13 cellular contexts compared by ENCODE assay signal in the genomic region with DNA sequence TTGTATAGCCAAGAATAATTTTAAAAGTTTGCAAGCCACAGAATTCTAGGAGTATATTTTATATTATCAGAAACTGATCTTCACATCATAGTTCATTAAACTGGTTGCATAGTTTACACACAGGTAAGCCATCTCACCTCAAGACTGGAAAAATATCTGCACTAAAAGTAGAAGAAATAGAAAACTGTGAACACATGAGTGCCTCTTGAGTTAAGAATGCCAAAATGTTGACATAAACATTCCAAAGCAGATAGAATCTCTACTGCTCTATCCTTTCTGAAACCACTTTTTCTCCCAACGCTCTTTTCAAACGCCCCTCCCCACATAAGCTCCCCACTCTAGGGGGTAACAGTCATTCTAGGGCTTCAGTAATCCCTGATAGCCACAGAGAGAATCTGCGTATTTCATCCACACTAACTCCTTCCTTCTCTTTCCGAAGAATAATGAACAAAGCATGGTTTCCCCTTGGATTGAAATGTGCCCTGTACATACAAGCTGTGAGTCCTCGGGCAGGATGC.
DNase-seq lines count a peak whose midpoint lies in the region; ATAC-seq and TF ChIP-seq lines count a peak whose summit lies in the region.
"Had no signal": no experiment of that assay in that cellular context is flagged by ENCODE, and none has a peak within 500 bp of the region (broad histone marks: within the 10 kb centered on the region; RNA-seq: fewer than 3 reads in every experiment).

No MANE protein-coding gene starts in this region.

- H3K9me3 Mint-ChIP-seq in GM23338 (no peaks in the 10 kb centered on the region; the same call in 1 of the 3 replicates), chondrocyte (ENCODE audit: low read depth) (peaks cover 6% of the 10 kb centered on the region)

- no peaks in the 10 kb centered on the region; the same call in 1 of the 2 replicates for H3K4me1 ChIP-seq in GM23338 (ENCODE audit: insufficient read depth)
- no peaks in the 10 kb centered on the region for H3K4me1 ChIP-seq in left lung
- H3K4me1 ChIP-seq in OCI-LY7 (ENCODE audit: insufficient read depth, low read length, poor library complexity, severe bottlenecking): no peaks in the 10 kb centered on the region

- intact Hi-C loops in left lung (cut with DNase I) (no loop called here), OCI-LY7 (cut with micrococcal nuclease; ENCODE audit: unreplicated experiment) (no loop called here)

- H3K9me3 ChIP-seq in left lung (no peaks in the 10 kb centered on the region), OCI-LY7 (ENCODE audit: low read length) (no peaks in the 10 kb centered on the region)

- ATAC-seq in GM23338 (no peak), left lung (peak; percentile 24)
- ATAC-seq: HCT116 had no signal

- no peaks in the 10 kb centered on the region for H3K27me3 ChIP-seq in GM23338 (ENCODE audit: insufficient read depth)
- H3K27me3 ChIP-seq in left lung: no peaks in the 10 kb centered on the region

- H3K4me3 Mint-ChIP-seq in GM23338: no peak overlapping the region
- no peak overlapping the region for H3K4me3 Mint-ChIP-seq in chondrocyte (ENCODE audit: unreplicated experiment)
- H3K4me3 Mint-ChIP-seq: CD14-positive monocyte had no signal

- H3K27ac ChIP-seq in GM23338 (ENCODE audit: low read depth) (no peak overlapping the region), left lung (no peak overlapping the region), OCI-LY7 (ENCODE audit: low read depth, low read length, poor library complexity, severe bottlenecking) (no peak overlapping the region)
- H3K27ac ChIP-seq: HL-60 had no signal

- H3K4me3 ChIP-seq in GM23338 (no peak overlapping the region), left lung (no peak overlapping the region), OCI-LY7 (ENCODE audit: low read depth, low read length, poor library complexity, severe bottlenecking) (no peak overlapping the region)

- H3F3A ChIP-seq in GM23338 (replicated peaks; ENCODE audit: low read depth): no peaks in the 10 kb centered on the region

- H3K4me2 ChIP-seq in GM23338 (no peak overlapping the region), OCI-LY7 (ENCODE audit: low read length) (no peak overlapping the region)

- H3K36me3 Mint-ChIP-seq in GM23338 (ENCODE audit: low read depth) (no peaks in the 10 kb centered on the region; the same call in 2 of the 3 replicates), chondrocyte (ENCODE audit: low read depth) (no peaks in the 10 kb centered on the region)
- H3K36me3 Mint-ChIP-seq: CD14-positive monocyte had no signal

- peaks cover 3% of the 10 kb centered on the region for H3K27me3 Mint-ChIP-seq in GM23338 (ENCODE audit: insufficient read depth, low read depth, poor library complexity)
- H3K27me3 Mint-ChIP-seq in chondrocyte (ENCODE audit: low read depth): no peaks in the 10 kb centered on the region

- POLR2A ChIA-PET in OCI-LY7 (lab: Charles Lee): no interaction called here

- no peak for DNase-seq in GM23338 (ENCODE audit: low spot score)
- DNase-seq in chondrocyte (ENCODE audit: low spot score): no peak
- no peak for DNase-seq in left lung
- no peak for DNase-seq in stimulated activated CD4-positive, alpha-beta T cell treated with anti-CD3 and anti-CD28 coated beads, Interleukin-2, amount 100 ng/mL, for 24 hours
- no peak for DNase-seq in NAMALWA (ENCODE audit: low spot score)
- DNase-seq in NCI-H526 treated with DMSO at 0.1 percent for 48 hours (lab: John Stamatoyannopoulos, UW): no peak
- DNase-seq in OCI-LY7 (ENCODE audit: low spot score): no peak
- DNase-seq: DMS153, DMS79 treated with DMSO at 0.1 percent for 48 hours, EL had no signal

- H3K9me2 ChIP-seq in GM23338 (ENCODE audit: insufficient read depth) (no peaks in the 10 kb centered on the region), OCI-LY7 (ENCODE audit: insufficient read depth, low read length) (no peaks in the 10 kb centered on the region)

- TF ChIP-seq CTCF in GM23338 (conservative IDR thresholded peaks at IDR 0.05; ENCODE audit: low read depth in 2 of 2): no peak
- TF ChIP-seq CTCF in chondrocyte (IDR thresholded peaks at IDR 0.05): peak; percentile 29
- no peak for TF ChIP-seq CTCF in left lung (IDR thresholded peaks at IDR 0.05)
- TF ChIP-seq CTCF in OCI-LY7 (conservative IDR thresholded peaks at IDR 0.05; ENCODE audit: low read length): no peak

- H3K79me2 ChIP-seq in GM23338 (replicated peaks; ENCODE audit: insufficient read depth) (no peaks in the 10 kb centered on the region), OCI-LY7 (ENCODE audit: insufficient read depth, low read depth, low read length) (no peaks in the 10 kb centered on the region)

- CTCF ChIA-PET in OCI-LY7 (lab: Charles Lee; ENCODE audit: unreplicated experiment): no interaction called here

- peaks cover 12% of the 10 kb centered on the region for H3K4me1 Mint-ChIP-seq in GM23338
- peaks cover 9% of the 10 kb centered on the region for H3K4me1 Mint-ChIP-seq in chondrocyte (ENCODE audit: low read depth)

- H2AFZ ChIP-seq in GM23338: no peak overlapping the region
- H2AFZ ChIP-seq in OCI-LY7 (ENCODE audit: low read length): no peak overlapping the region

- H3K27ac Mint-ChIP-seq in GM23338 (0 out of 2 replicates have a peak overlapping the region, but pooled peaks have one; percentile 13), chondrocyte (ENCODE audit: unreplicated experiment) (no peak overlapping the region)
- H3K27ac Mint-ChIP-seq: CD14-positive monocyte had no signal

- H4K20me1 ChIP-seq in GM23338 (replicated peaks; ENCODE audit: insufficient read depth) (no peaks in the 10 kb centered on the region), OCI-LY7 (ENCODE audit: insufficient read depth, low read length) (no peaks in the 10 kb centered on the region)

- H3K36me3 ChIP-seq in GM23338 (ENCODE audit: insufficient read depth) (no peaks in the 10 kb centered on the region), left lung (no peaks in the 10 kb centered on the region), OCI-LY7 (ENCODE audit: insufficient read depth, low read length) (no peaks in the 10 kb centered on the region)

- BruUV-seq in OCI-LY7 (replicated peaks; lab: Mats Ljungman, UMichigan): no TSS peak

TF ChIP-seq in GM23338, 12 proteins besides CTCF, POLR2A, EP300 and RAD21 (continues in another document):
- no peak for TF ChIP-seq JUNB (IDR thresholded peaks at IDR 0.05; ENCODE audit: unreplicated experiment)
- no peak for TF ChIP-seq ZNF462 (CRISPR knock-in tag; IDR thresholded peaks at IDR 0.05)
- TF ChIP-seq NANOG (IDR thresholded peaks at IDR 0.05; ENCODE audit: borderline replicate concordance): no peak
- TF ChIP-seq CREB1 (CRISPR knock-in tag; IDR thresholded peaks at IDR 0.05; ENCODE audit: low read depth): no peak
- no peak for TF ChIP-seq POLR2AphosphoS5 (IDR thresholded peaks at IDR 0.05; ENCODE audit: low read depth)
- no peak for TF ChIP-seq ZNF331 (CRISPR knock-in tag; IDR thresholded peaks at IDR 0.05; ENCODE audit: low read depth)
